Comparison of ENCODE assay signal across 1 cellular context in the genomic region with DNA sequence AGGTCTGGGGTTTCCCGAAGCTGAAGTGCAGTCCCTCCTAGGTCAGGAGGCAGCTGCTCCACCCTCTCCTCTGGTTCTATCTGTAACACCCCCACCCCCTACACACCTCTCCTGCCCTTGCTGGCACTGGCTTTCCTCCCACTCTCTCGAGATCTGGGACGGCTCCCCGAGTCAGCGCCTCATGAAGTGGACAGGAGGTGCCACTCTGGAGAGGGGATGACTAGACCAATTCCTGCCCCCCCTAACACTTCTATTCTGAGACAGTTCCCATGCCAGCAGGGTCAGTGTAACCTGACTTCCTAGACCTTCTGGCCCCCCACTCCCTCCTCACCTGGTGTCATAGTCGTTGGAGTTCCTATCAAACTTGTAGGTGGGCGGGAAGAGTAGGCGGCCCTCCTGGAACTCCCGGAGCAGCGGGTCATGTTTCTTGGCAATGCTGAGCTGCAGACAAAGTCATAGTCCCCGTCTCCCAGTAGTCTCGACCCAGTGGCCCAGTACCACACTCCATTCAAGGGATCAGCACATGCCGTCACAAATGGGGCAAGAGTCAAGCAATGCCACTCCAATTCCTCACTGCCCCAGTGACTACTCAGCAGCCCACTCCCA.
TF ChIP-seq lines count a peak whose summit lies in the region.

No MANE protein-coding gene starts in this region.

TF ChIP-seq in WTC11, 78 proteins besides CTCF, POLR2A, EP300 and RAD21 (continued from another document):
- TF ChIP-seq, protein P1, sequence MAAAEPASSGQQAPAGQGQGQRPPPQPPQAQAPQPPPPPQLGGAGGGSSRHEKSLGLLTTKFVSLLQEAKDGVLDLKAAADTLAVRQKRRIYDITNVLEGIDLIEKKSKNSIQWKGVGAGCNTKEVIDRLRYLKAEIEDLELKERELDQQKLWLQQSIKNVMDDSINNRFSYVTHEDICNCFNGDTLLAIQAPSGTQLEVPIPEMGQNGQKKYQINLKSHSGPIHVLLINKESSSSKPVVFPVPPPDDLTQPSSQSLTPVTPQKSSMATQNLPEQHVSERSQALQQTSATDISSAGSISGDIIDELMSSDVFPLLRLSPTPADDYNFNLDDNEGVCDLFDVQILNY (CRISPR knock-in tag; IDR thresholded peaks at IDR 0.05): no peak
- TF ChIP-seq ZNF138 (CRISPR knock-in tag; conservative IDR thresholded peaks at IDR 0.05) (no peak), ELF4 (CRISPR knock-in tag; IDR thresholded peaks at IDR 0.05; ENCODE audit: low read depth) (no peak), ZNF396 (CRISPR knock-in tag; IDR thresholded peaks at IDR 0.05; ENCODE audit: borderline replicate concordance) (no peak), MLX (CRISPR knock-in tag; IDR thresholded peaks at IDR 0.05) (no peak), PREB (CRISPR knock-in tag; IDR thresholded peaks at IDR 0.05; ENCODE audit: borderline replicate concordance) (no peak), FOXP4 (CRISPR knock-in tag; IDR thresholded peaks at IDR 0.05) (no peak), FOXK1 (CRISPR knock-in tag; IDR thresholded peaks at IDR 0.05) (no peak)
TF ChIP-seq in WTC11: peak in this region for 0.
